In the genomic region with DNA sequence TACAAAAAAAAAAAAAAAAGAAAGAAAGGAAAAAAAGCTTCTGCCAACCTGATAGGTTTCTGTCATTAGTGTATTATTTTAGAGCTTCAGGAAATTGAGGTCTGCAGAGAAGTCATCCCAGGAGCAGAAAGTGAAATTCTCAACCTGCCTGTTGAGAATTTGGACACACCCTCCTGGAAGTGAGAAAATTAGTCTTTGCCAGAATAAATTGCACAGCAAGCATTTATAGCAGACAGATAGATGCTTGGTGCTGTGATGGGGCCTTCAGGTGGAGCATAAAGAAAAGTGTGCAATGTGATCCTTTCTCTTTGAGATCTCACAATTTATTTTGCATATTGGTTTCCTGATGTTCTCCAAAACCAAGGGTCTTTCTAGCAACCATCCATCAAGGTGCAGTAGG, we compare ENCODE assay signal across 1 cellular context.
TF ChIP-seq lines count a peak whose summit lies in the region.

No MANE protein-coding gene starts in this region.

TF ChIP-seq in A549, 52 proteins besides CTCF, POLR2A, EP300 and RAD21:
- TF ChIP-seq PBX3 (IDR thresholded peaks at IDR 0.05) (no peak), KDM1A (IDR thresholded peaks at IDR 0.05; ENCODE audit: low read depth) (no peak), ZNF302 (CRISPR knock-in tag; IDR thresholded peaks at IDR 0.05) (no peak), MAFK (IDR thresholded peaks at IDR 0.05; ENCODE audit: partially characterized antibody) (peak; percentile 17)
